ENCODE assay signal across 1 cellular context in the genomic region with DNA sequence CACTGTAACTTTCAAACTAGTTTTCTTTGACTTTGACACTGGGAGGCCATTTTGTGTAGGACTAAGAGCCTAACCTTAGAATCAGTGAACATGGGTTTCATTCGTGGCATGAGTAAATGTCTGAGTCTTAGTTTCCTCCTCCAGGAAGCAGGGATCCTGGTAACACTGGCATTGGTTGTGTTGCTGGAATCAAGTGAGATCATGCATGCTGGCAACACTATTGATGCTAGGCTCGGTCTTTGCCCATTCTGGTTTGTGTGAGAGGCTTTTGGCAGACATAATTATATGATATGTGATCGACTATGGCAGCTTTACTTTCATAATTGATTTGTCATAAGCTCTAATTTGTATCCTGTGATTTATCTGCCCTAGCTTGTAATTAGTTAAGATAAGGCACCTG.
TF ChIP-seq lines count a peak whose summit lies in the region.

No MANE protein-coding gene starts in this region.

TF ChIP-seq in WTC11, 78 proteins besides CTCF, POLR2A, EP300 and RAD21 (continued from another document):
- TF ChIP-seq, protein P1, sequence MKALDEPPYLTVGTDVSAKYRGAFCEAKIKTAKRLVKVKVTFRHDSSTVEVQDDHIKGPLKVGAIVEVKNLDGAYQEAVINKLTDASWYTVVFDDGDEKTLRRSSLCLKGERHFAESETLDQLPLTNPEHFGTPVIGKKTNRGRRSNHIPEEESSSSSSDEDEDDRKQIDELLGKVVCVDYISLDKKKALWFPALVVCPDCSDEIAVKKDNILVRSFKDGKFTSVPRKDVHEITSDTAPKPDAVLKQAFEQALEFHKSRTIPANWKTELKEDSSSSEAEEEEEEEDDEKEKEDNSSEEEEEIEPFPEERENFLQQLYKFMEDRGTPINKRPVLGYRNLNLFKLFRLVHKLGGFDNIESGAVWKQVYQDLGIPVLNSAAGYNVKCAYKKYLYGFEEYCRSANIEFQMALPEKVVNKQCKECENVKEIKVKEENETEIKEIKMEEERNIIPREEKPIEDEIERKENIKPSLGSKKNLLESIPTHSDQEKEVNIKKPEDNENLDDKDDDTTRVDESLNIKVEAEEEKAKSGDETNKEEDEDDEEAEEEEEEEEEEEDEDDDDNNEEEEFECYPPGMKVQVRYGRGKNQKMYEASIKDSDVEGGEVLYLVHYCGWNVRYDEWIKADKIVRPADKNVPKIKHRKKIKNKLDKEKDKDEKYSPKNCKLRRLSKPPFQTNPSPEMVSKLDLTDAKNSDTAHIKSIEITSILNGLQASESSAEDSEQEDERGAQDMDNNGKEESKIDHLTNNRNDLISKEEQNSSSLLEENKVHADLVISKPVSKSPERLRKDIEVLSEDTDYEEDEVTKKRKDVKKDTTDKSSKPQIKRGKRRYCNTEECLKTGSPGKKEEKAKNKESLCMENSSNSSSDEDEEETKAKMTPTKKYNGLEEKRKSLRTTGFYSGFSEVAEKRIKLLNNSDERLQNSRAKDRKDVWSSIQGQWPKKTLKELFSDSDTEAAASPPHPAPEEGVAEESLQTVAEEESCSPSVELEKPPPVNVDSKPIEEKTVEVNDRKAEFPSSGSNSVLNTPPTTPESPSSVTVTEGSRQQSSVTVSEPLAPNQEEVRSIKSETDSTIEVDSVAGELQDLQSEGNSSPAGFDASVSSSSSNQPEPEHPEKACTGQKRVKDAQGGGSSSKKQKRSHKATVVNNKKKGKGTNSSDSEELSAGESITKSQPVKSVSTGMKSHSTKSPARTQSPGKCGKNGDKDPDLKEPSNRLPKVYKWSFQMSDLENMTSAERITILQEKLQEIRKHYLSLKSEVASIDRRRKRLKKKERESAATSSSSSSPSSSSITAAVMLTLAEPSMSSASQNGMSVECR (CRISPR knock-in tag; IDR thresholded peaks at IDR 0.05; ENCODE audit: borderline replicate concordance): no peak
- no peak for TF ChIP-seq IRF2 (CRISPR knock-in tag; IDR thresholded peaks at IDR 0.05; ENCODE audit: borderline replicate concordance, low read depth)
- TF ChIP-seq MXD4 (CRISPR knock-in tag; IDR thresholded peaks at IDR 0.05; ENCODE audit: borderline replicate concordance): no peak
- TF ChIP-seq FOXK1 (CRISPR knock-in tag; IDR thresholded peaks at IDR 0.05): no peak
